In genomic region chr20:7851031-7851490, GRCh38 we compare ENCODE assay signal across 21 cellular contexts.
DNase-seq lines count a peak whose midpoint lies in the region; ATAC-seq and TF ChIP-seq lines count a peak whose summit lies in the region.
"Had no signal": no experiment of that assay in that cellular context is flagged by ENCODE, and none has a peak within 500 bp of the region (broad histone marks: within the 10 kb centered on the region; RNA-seq: fewer than 3 reads in every experiment).

No MANE protein-coding gene starts in this region.

- ATAC-seq in RWPE2 (ENCODE audit: low read depth): peak; percentile 89
- no peak for ATAC-seq in GM21786 (IDR thresholded peaks at IDR 0.05; ENCODE audit: unreplicated experiment)
- ATAC-seq in HG02588 (IDR thresholded peaks at IDR 0.05; ENCODE audit: unreplicated experiment): no peak
- no peak for ATAC-seq in GM21381 (IDR thresholded peaks at IDR 0.05; ENCODE audit: unreplicated experiment)
- ATAC-seq: mucosa of descending colon; Panc1; stimulated activated naive CD8-positive, alpha-beta T cell treated with anti-CD3 and anti-CD28 coated beads, Interleukin-15, amount 100 ng/mL, for 72 hours; upper lobe of right lung had no signal

- peaks cover 41% of the 10 kb centered on the region for H3K4me1 ChIP-seq in RWPE2 (ENCODE audit: insufficient read depth, poor library complexity, severe bottlenecking)
- H3K4me1 ChIP-seq: upper lobe of right lung had no signal

- H3K27ac ChIP-seq in RWPE2 (ENCODE audit: poor library complexity, severe bottlenecking): peak overlapping the region; percentile 98
- H3K27ac ChIP-seq: coronary artery, neutrophil, upper lobe of right lung had no signal

- TF ChIP-seq CTCF in RWPE2 (IDR thresholded peaks at IDR 0.05; ENCODE audit: poor library complexity, severe bottlenecking) (no peak), fibroblast of villous mesenchyme (IDR thresholded peaks at IDR 0.05; ENCODE audit: insufficient read depth, low read depth, low read length) (no peak)

- H3K36me3 ChIP-seq in RWPE2 (ENCODE audit: low read depth): no peaks in the 10 kb centered on the region
- H3K36me3 ChIP-seq: neutrophil, upper lobe of right lung had no signal

- no peaks in the 10 kb centered on the region for H3K9me3 ChIP-seq in RWPE2 (ENCODE audit: severe bottlenecking)
- H3K9me3 ChIP-seq: mucosa of descending colon, neutrophil, upper lobe of right lung had no signal

- H3K27me3 ChIP-seq in RWPE2 (ENCODE audit: insufficient read depth, poor library complexity, severe bottlenecking): no peaks in the 10 kb centered on the region
- H3K27me3 ChIP-seq: upper lobe of right lung had no signal

- no peak overlapping the region for H3K4me3 ChIP-seq in RWPE2 (ENCODE audit: severe bottlenecking)
- H3K4me3 ChIP-seq in fibroblast of villous mesenchyme (ENCODE audit: low read depth, low read length): no peak overlapping the region
- no peak overlapping the region for H3K4me3 ChIP-seq in skeletal muscle cell (ENCODE audit: low read depth, low read length)
- H3K4me3 ChIP-seq: coronary artery, mucosa of descending colon, upper lobe of right lung had no signal

- DNase-seq in HK-2 (ENCODE audit: unreplicated experiment): peak; percentile 44
- DNase-seq in RWPE2 (ENCODE audit: low spot score): peak; percentile 67
- peak; percentile 34 for DNase-seq in fibroblast of villous mesenchyme (ENCODE audit: low read depth)
- DNase-seq in skeletal muscle cell (ENCODE audit: low read depth): peak; percentile 45
- no peak for DNase-seq in LoVo (ENCODE audit: low spot score)
- DNase-seq: activated CD4-positive, alpha-beta T cell treated with anti-CD3 and anti-CD28 coated beads, Interleukin-2, amount 50 U/mL, for 1 hour; activated naive CD4-positive, alpha-beta T cell; DMS153; head of caudate nucleus; mucosa of descending colon; NCI-H1048; NCI-H2107; NCI-H774; stimulated activated naive CD8-positive, alpha-beta T cell treated with anti-CD3 and anti-CD28 coated beads, Interleukin-15, amount 100 ng/mL, for 72 hours; upper lobe of right lung had no signal
